In genomic region chr2:63777816-63778215, GRCh38 we compare ENCODE assay signal across 36 cellular contexts.
"Had no signal": no experiment of that assay in that cellular context is flagged by ENCODE, and none has a peak within 500 bp of the region (broad histone marks: within the 10 kb centered on the region; RNA-seq: fewer than 3 reads in every experiment).

No MANE protein-coding gene starts in this region.

- H3K4me3 Mint-ChIP-seq: activated B cell treated with CpG ODN at 0.5 μM for 24 hours; activated CD4-positive, alpha-beta memory T cell treated with anti-CD3 and anti-CD28 coated beads, Interleukin-2, amount 10 ng/mL, durations not matched to agents 7 days and 5 days; activated CD4-positive, alpha-beta T cell treated with anti-CD3 and anti-CD28 coated beads, Interleukin-2, amount 10 ng/mL, durations not matched to agents 7 days and 5 days; activated CD8-positive, alpha-beta memory T cell treated with anti-CD3 and anti-CD28 coated beads, Interleukin-2, amount 10 ng/mL, durations not matched to agents 7 days and 5 days; activated CD8-positive, alpha-beta T cell treated with anti-CD3 and anti-CD28 coated beads, Interleukin-2, amount 10 ng/mL, durations not matched to agents 7 days and 5 days; activated naive CD4-positive, alpha-beta T cell treated with anti-CD3 and anti-CD28 coated beads, Interleukin-2, amount 10 ng/mL, durations not matched to agents 7 days and 5 days; activated naive CD4-positive, alpha-beta T cell treated with anti-CD3 and anti-CD28 coated beads, Interleukin-2, amount 50 U/mL, for 24 hours; activated naive CD8-positive, alpha-beta T cell; activated naive CD8-positive, alpha-beta T cell treated with anti-CD3 and anti-CD28 coated beads, Interleukin-2, amount 10 ng/mL, durations not matched to agents 7 days and 5 days; activated naive CD8-positive, alpha-beta T cell treated with anti-CD3 and anti-CD28 coated beads, Interleukin-2, amount 50 U/mL, for 24 hours; activated T-cell treated with anti-CD3 and anti-CD28 coated beads, Interleukin-2, amount 50 U/mL, for 24 hours; T-helper 1 cell treated with Interleukin-12 subunit alpha and Interleukin-12 subunit beta and Interleukin-4 antibody, amounts not matched to agents 30 μg/mL and 1 μg/mL, for 36 hours; T-helper 2 cell treated with Interferon-gamma antibody and Interleukin-4, amounts not matched to agents 5 μg/mL and 100 μg/mL, for 36 hours had no signal

- FAIRE-seq: TTC549 had no signal

- H3K27ac Mint-ChIP-seq: activated B cell treated with CpG ODN at 0.5 μM for 24 hours; activated CD4-positive, alpha-beta memory T cell treated with anti-CD3 and anti-CD28 coated beads, Interleukin-2, amount 10 ng/mL, durations not matched to agents 7 days and 5 days; activated CD4-positive, alpha-beta T cell treated with anti-CD3 and anti-CD28 coated beads, Interleukin-2, amount 10 ng/mL, durations not matched to agents 7 days and 5 days; activated CD8-positive, alpha-beta memory T cell treated with anti-CD3 and anti-CD28 coated beads, Interleukin-2, amount 10 ng/mL, durations not matched to agents 7 days and 5 days; activated CD8-positive, alpha-beta T cell treated with anti-CD3 and anti-CD28 coated beads, Interleukin-2, amount 10 ng/mL, durations not matched to agents 7 days and 5 days; activated naive CD4-positive, alpha-beta T cell treated with anti-CD3 and anti-CD28 coated beads, Interleukin-2, amount 10 ng/mL, durations not matched to agents 7 days and 5 days; activated naive CD4-positive, alpha-beta T cell treated with anti-CD3 and anti-CD28 coated beads, Interleukin-2, amount 50 U/mL, for 24 hours; activated naive CD8-positive, alpha-beta T cell; activated naive CD8-positive, alpha-beta T cell treated with anti-CD3 and anti-CD28 coated beads, Interleukin-2, amount 10 ng/mL, durations not matched to agents 7 days and 5 days; activated naive CD8-positive, alpha-beta T cell treated with anti-CD3 and anti-CD28 coated beads, Interleukin-2, amount 50 U/mL, for 24 hours; activated T-cell treated with anti-CD3 and anti-CD28 coated beads, Interleukin-2, amount 50 U/mL, for 24 hours; activated T-helper 2 cell treated with anti-CD3 and anti-CD28 coated beads, Interferon-gamma antibody, Interleukin-2, Interleukin-4, amounts not matched to agents 10 μg/mL and 5 μg/mL and 100 μg/mL, durations not matched to agents 14 hours and 24 hours and 36 hours; T-helper 1 cell treated with Interleukin-12 subunit alpha and Interleukin-12 subunit beta and Interleukin-4 antibody, amounts not matched to agents 30 μg/mL and 1 μg/mL, for 36 hours; T-helper 2 cell treated with Interferon-gamma antibody and Interleukin-4, amounts not matched to agents 5 μg/mL and 100 μg/mL, for 36 hours had no signal

- H3K27me3 Mint-ChIP-seq: activated naive CD8-positive, alpha-beta T cell treated with anti-CD3 and anti-CD28 coated beads, Interleukin-2, amount 50 U/mL, for 24 hours had no signal

- H3K4me1 ChIP-seq: body of pancreas, breast epithelium had no signal

- H3K9me3 ChIP-seq: ascending aorta, body of pancreas, breast epithelium had no signal

- H3K4me3 ChIP-seq: ascending aorta, body of pancreas, breast epithelium had no signal

- H3K36me3 ChIP-seq: ascending aorta, brain microvascular endothelial cell, breast epithelium had no signal

- H3K9me3 Mint-ChIP-seq: activated naive CD4-positive, alpha-beta T cell treated with anti-CD3 and anti-CD28 coated beads, Interleukin-2, amount 10 ng/mL, durations not matched to agents 7 days and 5 days; activated naive CD4-positive, alpha-beta T cell treated with anti-CD3 and anti-CD28 coated beads, Interleukin-2, amount 50 U/mL, for 24 hours; activated T-cell treated with anti-CD3 and anti-CD28 coated beads, Interleukin-2, amount 50 U/mL, for 24 hours; activated T-helper 2 cell treated with anti-CD3 and anti-CD28 coated beads, Interferon-gamma antibody, Interleukin-2, Interleukin-4, amounts not matched to agents 10 μg/mL and 5 μg/mL and 100 μg/mL, durations not matched to agents 14 hours and 24 hours and 36 hours; T-helper 1 cell treated with Interleukin-12 subunit alpha and Interleukin-12 subunit beta and Interleukin-4 antibody, amounts not matched to agents 30 μg/mL and 1 μg/mL, for 36 hours had no signal

- H3K36me3 Mint-ChIP-seq: activated CD8-positive, alpha-beta memory T cell treated with anti-CD3 and anti-CD28 coated beads, Interleukin-2, amount 10 ng/mL, durations not matched to agents 7 days and 5 days; activated naive CD4-positive, alpha-beta T cell treated with anti-CD3 and anti-CD28 coated beads, Interleukin-2, amount 10 ng/mL, durations not matched to agents 7 days and 5 days had no signal

- H3K27me3 ChIP-seq: ascending aorta, body of pancreas, brain microvascular endothelial cell, breast epithelium had no signal

- ATAC-seq: activated CD8-positive, alpha-beta memory T cell treated with anti-CD3 and anti-CD28 coated beads, Interleukin-2, amount 10 ng/mL, durations not matched to agents 7 days and 5 days; activated CD8-positive, alpha-beta T cell treated with anti-CD3 and anti-CD28 coated beads, Interleukin-2, amount 10 ng/mL, durations not matched to agents 7 days and 5 days; activated naive CD8-positive, alpha-beta T cell treated with anti-CD3 and anti-CD28 coated beads, Interleukin-2, amount 50 U/mL, for 24 hours; body of pancreas had no signal

- H3K4me1 Mint-ChIP-seq: activated B cell treated with CpG ODN at 0.5 μM for 24 hours; activated CD4-positive, alpha-beta memory T cell treated with anti-CD3 and anti-CD28 coated beads, Interleukin-2, amount 10 ng/mL, durations not matched to agents 7 days and 5 days; activated CD4-positive, alpha-beta T cell treated with anti-CD3 and anti-CD28 coated beads, Interleukin-2, amount 10 ng/mL, durations not matched to agents 7 days and 5 days; activated CD8-positive, alpha-beta memory T cell treated with anti-CD3 and anti-CD28 coated beads, Interleukin-2, amount 10 ng/mL, durations not matched to agents 7 days and 5 days; activated naive CD4-positive, alpha-beta T cell treated with anti-CD3 and anti-CD28 coated beads, Interleukin-2, amount 10 ng/mL, durations not matched to agents 7 days and 5 days; activated naive CD4-positive, alpha-beta T cell treated with anti-CD3 and anti-CD28 coated beads, Interleukin-2, amount 50 U/mL, for 24 hours; activated naive CD8-positive, alpha-beta T cell treated with anti-CD3 and anti-CD28 coated beads, Interleukin-2, amount 10 ng/mL, durations not matched to agents 7 days and 5 days; activated naive CD8-positive, alpha-beta T cell treated with anti-CD3 and anti-CD28 coated beads, Interleukin-2, amount 50 U/mL, for 24 hours had no signal

- H3K27ac ChIP-seq: ascending aorta, body of pancreas, brain microvascular endothelial cell, breast epithelium, VCaP had no signal

- DNase-seq: activated B cell treated with CpG ODN at 0.5 μM for 24 hours; activated CD4-positive, alpha-beta memory T cell treated with anti-CD3 and anti-CD28 coated beads, Interleukin-2, amount 10 ng/mL, durations not matched to agents 7 days and 5 days; activated CD4-positive, alpha-beta T cell treated with anti-CD3 and anti-CD28 coated beads for 4 hours; activated CD4-positive, alpha-beta T cell treated with anti-CD3 and anti-CD28 coated beads, Interleukin-2, amount 10 ng/mL, durations not matched to agents 7 days and 5 days; activated CD4-positive, alpha-beta T cell treated with anti-CD3 and anti-CD28 coated beads, Interleukin-2, amount 50 U/mL, for 48 hours; activated CD4-positive, CD25-positive, alpha-beta regulatory T cell treated with anti-CD3 and anti-CD28 coated beads, Interleukin-2, amount 50 U/mL, for 72 hours; activated CD8-positive, alpha-beta memory T cell treated with anti-CD3 and anti-CD28 coated beads for 24 hours; activated CD8-positive, alpha-beta memory T cell treated with anti-CD3 and anti-CD28 coated beads, Interleukin-2, amount 10 ng/mL, durations not matched to agents 7 days and 5 days; activated CD8-positive, alpha-beta memory T cell treated with anti-CD3 and anti-CD28 coated beads, Interleukin-2, amount 50 U/mL, for 48 hours; activated CD8-positive, alpha-beta T cell treated with anti-CD3 and anti-CD28 coated beads, Interleukin-2, amount 10 ng/mL, durations not matched to agents 7 days and 5 days; activated effector memory CD4-positive, alpha-beta T cell treated with Interleukin-2 at 50 U/mL for 16 hours; activated gamma-delta T cell; activated naive CD4-positive, alpha-beta T cell treated with anti-CD3 and anti-CD28 coated beads, Interleukin-2, amount 10 ng/mL, durations not matched to agents 7 days and 5 days; activated naive CD4-positive, alpha-beta T cell treated with Interleukin-2 at 50 U/mL for 16 hours; activated naive CD8-positive, alpha-beta T cell treated with anti-CD3 and anti-CD28 coated beads, Interleukin-2, amount 10 ng/mL, durations not matched to agents 7 days and 5 days; activated naive CD8-positive, alpha-beta T cell treated with anti-CD3 and anti-CD28 coated beads, Interleukin-2, amount 50 U/mL, for 24 hours; activated T-cell treated with anti-CD3 and anti-CD28 coated beads, Interleukin-2, amount 50 U/mL, for 24 hours; activated T-cell treated with anti-CD3 and anti-CD28 coated beads, Interleukin-2, amount 50 U/mL, for 48 hours; amygdala; anterior cingulate cortex; body of pancreas; brain microvascular endothelial cell; central memory CD4-positive, alpha-beta T cell; SW 1271; T-helper 1 cell; T-helper 2 cell; T-helper 9 cell had no signal
